ENCODE assay signal across 24 cellular contexts in genomic region chr6:40630046-40630445, GRCh38. TPM values are rescaled to one million over a fixed set of nuclear protein-coding genes. Genes with fewer than 3 reads are reported as not detected.
"Had no signal": no experiment of that assay in that cellular context is flagged by ENCODE, and none has a peak within 500 bp of the region (broad histone marks: within the 10 kb centered on the region; RNA-seq: fewer than 3 reads in every experiment).

No MANE protein-coding gene starts in this region.

- H3K36me3 Mint-ChIP-seq: activated naive CD8-positive, alpha-beta T cell treated with anti-CD3 and anti-CD28 coated beads for 36 hours; memory B cell; T-cell had no signal

- H3K4me1 ChIP-seq: breast epithelium, colonic mucosa, esophagus muscularis mucosa, gastrocnemius medialis had no signal

- H3K36me3 ChIP-seq: breast epithelium, colonic mucosa, esophagus muscularis mucosa, gastrocnemius medialis had no signal

- H3K27me3 ChIP-seq: breast epithelium, colonic mucosa, dorsolateral prefrontal cortex, gastrocnemius medialis had no signal

- H3K4me1 Mint-ChIP-seq: activated naive CD8-positive, alpha-beta T cell treated with anti-CD3 and anti-CD28 coated beads for 36 hours; memory B cell; T-cell had no signal

- H3K4me3 Mint-ChIP-seq: activated naive CD8-positive, alpha-beta T cell treated with anti-CD3 and anti-CD28 coated beads for 36 hours; activated T-cell treated with anti-CD3 and anti-CD28 coated beads, Interleukin-2, amount 50 U/mL, for 4 hours; effector memory CD8-positive, alpha-beta T cell; memory B cell; neural crest cell; T-cell; T-helper 2 cell treated with Interferon-gamma antibody and Interleukin-4, amounts not matched to agents 5 μg/mL and 100 μg/mL, for 36 hours had no signal

- H3K9me3 Mint-ChIP-seq: activated T-cell treated with anti-CD3 and anti-CD28 coated beads, Interleukin-2, amount 50 U/mL, for 4 hours; activated T-helper 2 cell treated with anti-CD3 and anti-CD28 coated beads, Interferon-gamma antibody, Interleukin-2, Interleukin-4, amounts not matched to agents 10 μg/mL and 5 μg/mL and 100 μg/mL, durations not matched to agents 14 hours and 24 hours and 36 hours had no signal

- H3K4me3 ChIP-seq: breast epithelium, colonic mucosa, dorsolateral prefrontal cortex, esophagus muscularis mucosa, gastrocnemius medialis, mucosa of descending colon had no signal

- ATAC-seq: activated T-cell treated with anti-CD3 and anti-CD28 coated beads, Interleukin-2, amount 50 U/mL, for 4 hours; effector memory CD8-positive, alpha-beta T cell; gastrocnemius medialis; mucosa of descending colon; T-cell had no signal

- H3K27ac ChIP-seq: breast epithelium, colonic mucosa, dorsolateral prefrontal cortex, esophagus muscularis mucosa, gastrocnemius medialis, VCaP had no signal

- H3K27ac Mint-ChIP-seq: activated naive CD8-positive, alpha-beta T cell treated with anti-CD3 and anti-CD28 coated beads for 36 hours; activated T-helper 2 cell treated with anti-CD3 and anti-CD28 coated beads, Interferon-gamma antibody, Interleukin-2, Interleukin-4, amounts not matched to agents 10 μg/mL and 5 μg/mL and 100 μg/mL, durations not matched to agents 14 hours and 24 hours and 36 hours; effector memory CD8-positive, alpha-beta T cell; memory B cell; T-cell; T-helper 2 cell treated with Interferon-gamma antibody and Interleukin-4, amounts not matched to agents 5 μg/mL and 100 μg/mL, for 36 hours had no signal

- H3K27me3 Mint-ChIP-seq: T-cell had no signal

- DNase-seq: activated CD4-positive, alpha-beta T cell treated with anti-CD3 and anti-CD28 coated beads for 1 hour; activated CD8-positive, alpha-beta memory T cell treated with anti-CD3 and anti-CD28 coated beads, Interleukin-2, amount 50 U/mL, for 4 hours; activated naive CD4-positive, alpha-beta T cell treated with Interleukin-2 at 50 U/mL for 16 hours; activated naive CD8-positive, alpha-beta T cell treated with anti-CD3 and anti-CD28 coated beads for 36 hours; activated T-cell treated with anti-CD3 and anti-CD28 coated beads, Interleukin-2, amount 50 U/mL, for 4 hours; colonic mucosa; dorsolateral prefrontal cortex; effector memory CD8-positive, alpha-beta T cell; gastrocnemius medialis; mucosa of descending colon; stimulated activated CD4-positive, alpha-beta T cell treated with anti-CD3 and anti-CD28 coated beads, Interleukin-4, amount 100 ng/mL, for 24 hours; stimulated activated naive CD4-positive, alpha-beta T cell treated with Interleukin-2 at 50 U/mL for 16 hours; T-cell had no signal

- H3K9me3 ChIP-seq: breast epithelium, colonic mucosa, esophagus muscularis mucosa, gastrocnemius medialis, mucosa of descending colon had no signal

RNA-seq across cellular contexts. Expression of gene LRFN2, which starts 42.9 kb away (rescaled TPM):
- total RNA-seq: activated naive CD8-positive, alpha-beta T cell treated with anti-CD3 and anti-CD28 coated beads for 36 hours; activated T-cell treated with anti-CD3 and anti-CD28 coated beads, Interleukin-2, amount 50 U/mL, for 4 hours; activated T-helper 2 cell treated with anti-CD3 and anti-CD28 coated beads, Interferon-gamma antibody, Interleukin-2, Interleukin-4, amounts not matched to agents 10 μg/mL and 5 μg/mL and 100 μg/mL, durations not matched to agents 14 hours and 24 hours and 36 hours; breast epithelium; endothelial cell of umbilical vein; gastrocnemius medialis; neural crest cell; osteoblast; posterior vena cava; subcutaneous adipose tissue had no signal
- polyA plus RNA-seq: endothelial cell of umbilical vein had no signal
